In genomic region chr19:49475191-49475932, GRCh38 we compare ENCODE assay signal across 1 cellular context.
TF ChIP-seq lines count a peak whose summit lies in the region.

No MANE protein-coding gene starts in this region.

TF ChIP-seq in HEK293, 187 proteins besides CTCF, POLR2A, EP300 and RAD21 (continued from another document):
- TF ChIP-seq, protein P1, sequence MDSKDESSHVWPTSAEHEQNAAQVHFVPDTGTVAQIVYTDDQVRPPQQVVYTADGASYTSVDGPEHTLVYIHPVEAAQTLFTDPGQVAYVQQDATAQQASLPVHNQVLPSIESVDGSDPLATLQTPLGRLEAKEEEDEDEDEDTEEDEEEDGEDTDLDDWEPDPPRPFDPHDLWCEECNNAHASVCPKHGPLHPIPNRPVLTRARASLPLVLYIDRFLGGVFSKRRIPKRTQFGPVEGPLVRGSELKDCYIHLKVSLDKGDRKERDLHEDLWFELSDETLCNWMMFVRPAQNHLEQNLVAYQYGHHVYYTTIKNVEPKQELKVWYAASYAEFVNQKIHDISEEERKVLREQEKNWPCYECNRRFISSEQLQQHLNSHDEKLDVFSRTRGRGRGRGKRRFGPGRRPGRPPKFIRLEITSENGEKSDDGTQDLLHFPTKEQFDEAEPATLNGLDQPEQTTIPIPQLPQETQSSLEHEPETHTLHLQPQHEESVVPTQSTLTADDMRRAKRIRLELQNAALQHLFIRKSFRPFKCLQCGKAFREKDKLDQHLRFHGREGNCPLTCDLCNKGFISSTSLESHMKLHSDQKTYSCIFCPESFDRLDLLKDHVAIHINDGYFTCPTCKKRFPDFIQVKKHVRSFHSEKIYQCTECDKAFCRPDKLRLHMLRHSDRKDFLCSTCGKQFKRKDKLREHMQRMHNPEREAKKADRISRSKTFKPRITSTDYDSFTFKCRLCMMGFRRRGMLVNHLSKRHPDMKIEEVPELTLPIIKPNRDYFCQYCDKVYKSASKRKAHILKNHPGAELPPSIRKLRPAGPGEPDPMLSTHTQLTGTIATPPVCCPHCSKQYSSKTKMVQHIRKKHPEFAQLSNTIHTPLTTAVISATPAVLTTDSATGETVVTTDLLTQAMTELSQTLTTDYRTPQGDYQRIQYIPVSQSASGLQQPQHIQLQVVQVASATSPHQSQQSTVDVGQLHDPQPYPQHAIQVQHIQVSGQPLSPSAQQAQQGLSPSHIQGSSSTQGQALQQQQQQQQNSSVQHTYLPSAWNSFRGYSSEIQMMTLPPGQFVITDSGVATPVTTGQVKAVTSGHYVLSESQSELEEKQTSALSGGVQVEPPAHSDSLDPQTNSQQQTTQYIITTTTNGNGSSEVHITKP (tag by site-specific recombination; IDR thresholded peaks at IDR 0.05): peak; percentile 8; the same call in 1 of the 2 replicates
- no peak for TF ChIP-seq WT1 (tag by site-specific recombination; IDR thresholded peaks at IDR 0.05)
- TF ChIP-seq, protein P2, sequence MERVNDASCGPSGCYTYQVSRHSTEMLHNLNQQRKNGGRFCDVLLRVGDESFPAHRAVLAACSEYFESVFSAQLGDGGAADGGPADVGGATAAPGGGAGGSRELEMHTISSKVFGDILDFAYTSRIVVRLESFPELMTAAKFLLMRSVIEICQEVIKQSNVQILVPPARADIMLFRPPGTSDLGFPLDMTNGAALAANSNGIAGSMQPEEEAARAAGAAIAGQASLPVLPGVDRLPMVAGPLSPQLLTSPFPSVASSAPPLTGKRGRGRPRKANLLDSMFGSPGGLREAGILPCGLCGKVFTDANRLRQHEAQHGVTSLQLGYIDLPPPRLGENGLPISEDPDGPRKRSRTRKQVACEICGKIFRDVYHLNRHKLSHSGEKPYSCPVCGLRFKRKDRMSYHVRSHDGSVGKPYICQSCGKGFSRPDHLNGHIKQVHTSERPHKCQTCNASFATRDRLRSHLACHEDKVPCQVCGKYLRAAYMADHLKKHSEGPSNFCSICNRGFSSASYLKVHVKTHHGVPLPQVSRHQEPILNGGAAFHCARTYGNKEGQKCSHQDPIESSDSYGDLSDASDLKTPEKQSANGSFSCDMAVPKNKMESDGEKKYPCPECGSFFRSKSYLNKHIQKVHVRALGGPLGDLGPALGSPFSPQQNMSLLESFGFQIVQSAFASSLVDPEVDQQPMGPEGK (tag by site-specific recombination; IDR thresholded peaks at IDR 0.05): peak; percentile 70
- TF ChIP-seq, protein P3, sequence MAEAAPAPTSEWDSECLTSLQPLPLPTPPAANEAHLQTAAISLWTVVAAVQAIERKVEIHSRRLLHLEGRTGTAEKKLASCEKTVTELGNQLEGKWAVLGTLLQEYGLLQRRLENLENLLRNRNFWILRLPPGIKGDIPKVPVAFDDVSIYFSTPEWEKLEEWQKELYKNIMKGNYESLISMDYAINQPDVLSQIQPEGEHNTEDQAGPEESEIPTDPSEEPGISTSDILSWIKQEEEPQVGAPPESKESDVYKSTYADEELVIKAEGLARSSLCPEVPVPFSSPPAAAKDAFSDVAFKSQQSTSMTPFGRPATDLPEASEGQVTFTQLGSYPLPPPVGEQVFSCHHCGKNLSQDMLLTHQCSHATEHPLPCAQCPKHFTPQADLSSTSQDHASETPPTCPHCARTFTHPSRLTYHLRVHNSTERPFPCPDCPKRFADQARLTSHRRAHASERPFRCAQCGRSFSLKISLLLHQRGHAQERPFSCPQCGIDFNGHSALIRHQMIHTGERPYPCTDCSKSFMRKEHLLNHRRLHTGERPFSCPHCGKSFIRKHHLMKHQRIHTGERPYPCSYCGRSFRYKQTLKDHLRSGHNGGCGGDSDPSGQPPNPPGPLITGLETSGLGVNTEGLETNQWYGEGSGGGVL (tag by site-specific recombination; IDR thresholded peaks at IDR 0.05): peak; percentile 44; the same call in 1 of the 2 replicates
- 0 out of 2 replicates have a peak, but pooled peaks have one; percentile 9 for TF ChIP-seq GLIS2 (tag by site-specific recombination; IDR thresholded peaks at IDR 0.05)
- no peak for TF ChIP-seq ZNF555 (tag by site-specific recombination; conservative IDR thresholded peaks at IDR 0.05)
- TF ChIP-seq ZNF366 (tag by site-specific recombination; conservative IDR thresholded peaks at IDR 0.05): peak; percentile 60
- peak; percentile 22; the same call in 1 of the 2 replicates for TF ChIP-seq ZNF341 (tag by site-specific recombination; IDR thresholded peaks at IDR 0.05; ENCODE audit: low read depth)
